In genomic region chr12:56334490-56334793, GRCh38 we compare ENCODE assay signal across 1 cellular context.
TF ChIP-seq lines count a peak whose summit lies in the region.

No MANE protein-coding gene starts in this region.

TF ChIP-seq in GM12878, 131 proteins besides CTCF, POLR2A, EP300 and RAD21:
- no peak for TF ChIP-seq NRF1 (conservative IDR thresholded peaks at IDR 0.05; ENCODE audit: low read depth, low read length)
- 0 out of 2 replicates have a peak, but pooled peaks have one; percentile 23 for TF ChIP-seq NR2F1 (conservative IDR thresholded peaks at IDR 0.05)
- peak in 1 of 2 experiments; percentile 2; a peak in 1 of 4 replicates for TF ChIP-seq IKZF2 (IDR thresholded peaks at IDR 0.05)
- TF ChIP-seq POLR2AphosphoS5 (IDR thresholded peaks at IDR 0.05; ENCODE audit: low read length): peak; percentile 57; the same call in 1 of the 2 replicates
TF ChIP-seq in GM12878: peak in this region for 3.
